Comparison of ENCODE assay signal across 1 cellular context in the genomic region with DNA sequence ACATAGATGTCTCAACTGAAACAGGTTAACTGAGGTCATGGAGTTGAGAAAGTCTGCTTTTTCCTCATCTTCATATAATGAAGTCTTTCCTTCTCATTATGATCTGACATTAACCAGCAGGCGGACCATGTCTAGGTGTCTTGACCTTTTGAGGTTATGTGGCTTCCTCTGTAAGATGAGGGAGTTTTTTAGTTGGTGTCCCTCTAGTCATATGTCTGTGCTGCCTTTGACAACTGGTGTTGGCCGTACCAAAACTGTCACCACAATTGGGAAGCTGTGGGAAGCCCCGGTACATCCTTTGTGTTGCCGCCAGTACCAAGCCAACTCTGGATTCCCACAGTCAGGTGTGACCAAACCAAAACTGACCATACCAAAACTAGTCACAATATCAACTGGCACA.
TF ChIP-seq lines count a peak whose summit lies in the region.

No MANE protein-coding gene starts in this region.

TF ChIP-seq in GM23338, 12 proteins besides CTCF, POLR2A, EP300 and RAD21 (continued from another document):
- TF ChIP-seq ZNF462 (CRISPR knock-in tag; IDR thresholded peaks at IDR 0.05), result no peak
